In genomic region chr20:2114560-2114959, GRCh38 we compare ENCODE assay signal across 18 cellular contexts. TPM values are rescaled to one million over a fixed set of nuclear protein-coding genes. Genes with fewer than 3 reads are reported as not detected.
DNase-seq lines count a peak whose midpoint lies in the region; ATAC-seq and TF ChIP-seq lines count a peak whose summit lies in the region.
"Had no signal": no experiment of that assay in that cellular context is flagged by ENCODE, and none has a peak within 500 bp of the region (broad histone marks: within the 10 kb centered on the region; RNA-seq: fewer than 3 reads in every experiment).

No MANE protein-coding gene starts in this region.

- intact Hi-C loops in left ventricle myocardium superior (cut with micrococcal nuclease) (no loop called here), cardiac septum (cut with DNase I) (no loop called here), upper lobe of right lung (cut with DNase I) (no loop called here), sciatic nerve (cut with DNase I) (loop anchor here (10.0 kb wide), 1 partner anchor 330 kb away; no protein-coding TSS in a partner anchor)

- no peak for TF ChIP-seq CTCF in chondrocyte (IDR thresholded peaks at IDR 0.05)
- no peak for TF ChIP-seq CTCF in upper lobe of right lung (IDR thresholded peaks at IDR 0.05)

- H3K9ac ChIP-seq in muscle layer of colon (ENCODE audit: low read length) = no peak overlapping the region

- DNase-seq in left ventricle myocardium superior = no peak
- DNase-seq in cardiac septum (ENCODE audit: low spot score) = no peak
- DNase-seq in chondrocyte (ENCODE audit: low spot score) = no peak
- DNase-seq in upper lobe of right lung = no peak
- no peak for DNase-seq in ureter (ENCODE audit: low spot score)
- DNase-seq in sciatic nerve (ENCODE audit: low spot score) = no peak
- no peak for DNase-seq in NCI-H524 treated with DMSO at 0.1 percent for 48 hours (lab: John Stamatoyannopoulos, UW)
- DNase-seq: activated CD4-positive, CD25-positive, alpha-beta regulatory T cell treated with anti-CD3 and anti-CD28 coated beads, Interleukin-2, amount 50 U/mL, for 72 hours; activated CD8-positive, alpha-beta memory T cell treated with anti-CD3 and anti-CD28 coated beads, Interleukin-2, amount 10 ng/mL, durations not matched to agents 7 days and 5 days; activated effector memory CD4-positive, alpha-beta T cell treated with anti-CD3 and anti-CD28 coated beads, Interleukin-2, amount 50 U/mL, for 16 hours; DMS79 treated with DMSO at 0.1 percent for 48 hours; NCI-H774; posterior cingulate gyrus; stimulated activated CD4-positive, alpha-beta T cell treated with anti-CD3 and anti-CD28 coated beads, Interleukin-12 subunit alpha, Interleukin-12 subunit beta, amount 100 ng/mL, for 4 hours; T1000; upper lobe of left lung had no signal

- H3K4me1 Mint-ChIP-seq in chondrocyte (ENCODE audit: low read depth) = peaks cover 49% of the 10 kb centered on the region

- H3K9me3 ChIP-seq in muscle layer of colon (ENCODE audit: low read length) (no peaks in the 10 kb centered on the region), upper lobe of right lung (no peaks in the 10 kb centered on the region)
- H3K9me3 ChIP-seq: ascending aorta, upper lobe of left lung had no signal

- no peak overlapping the region for H3K4me3 Mint-ChIP-seq in chondrocyte (ENCODE audit: unreplicated experiment)
- H3K4me3 Mint-ChIP-seq: activated CD8-positive, alpha-beta memory T cell treated with anti-CD3 and anti-CD28 coated beads, Interleukin-2, amount 10 ng/mL, durations not matched to agents 7 days and 5 days had no signal

- H3K27me3 Mint-ChIP-seq in chondrocyte (ENCODE audit: low read depth) = no peaks in the 10 kb centered on the region
- H3K27me3 Mint-ChIP-seq: activated CD8-positive, alpha-beta memory T cell treated with anti-CD3 and anti-CD28 coated beads, Interleukin-2, amount 10 ng/mL, durations not matched to agents 7 days and 5 days had no signal

- H3K4me3 ChIP-seq in muscle layer of colon (ENCODE audit: low read depth in 1 of 2, low read length in 2 of 2) = no peak overlapping the region
- H3K4me3 ChIP-seq in upper lobe of right lung = no peak overlapping the region
- H3K4me3 ChIP-seq: ascending aorta, upper lobe of left lung had no signal

- H3K9me3 Mint-ChIP-seq in chondrocyte (ENCODE audit: low read depth) = no peaks in the 10 kb centered on the region

- H3K27me3 ChIP-seq in muscle layer of colon (ENCODE audit: control insufficient read depth in 1 of 2, insufficient read depth in 2 of 2, low read length in 2 of 2) (no peaks in the 10 kb centered on the region), upper lobe of right lung (no peaks in the 10 kb centered on the region)
- H3K27me3 ChIP-seq: ascending aorta, upper lobe of left lung had no signal

- peaks cover 80% of the 10 kb centered on the region for H3K4me1 ChIP-seq in muscle layer of colon (ENCODE audit: insufficient read depth, low read length)
- H3K4me1 ChIP-seq in upper lobe of right lung = peaks cover 46% of the 10 kb centered on the region

- peaks cover 25% of the 10 kb centered on the region for H3K36me3 ChIP-seq in muscle layer of colon (ENCODE audit: insufficient read depth, low read length)
- H3K36me3 ChIP-seq in upper lobe of right lung = peaks cover 29% of the 10 kb centered on the region

- peaks cover 22% of the 10 kb centered on the region for H3K36me3 Mint-ChIP-seq in chondrocyte (ENCODE audit: low read depth)

- peak overlapping the region; percentile 86 for H3K27ac Mint-ChIP-seq in chondrocyte (ENCODE audit: unreplicated experiment)
- H3K27ac Mint-ChIP-seq: activated CD8-positive, alpha-beta memory T cell treated with anti-CD3 and anti-CD28 coated beads, Interleukin-2, amount 10 ng/mL, durations not matched to agents 7 days and 5 days had no signal

- ATAC-seq in left ventricle myocardium superior = peak; percentile 6
- ATAC-seq in upper lobe of right lung = no peak
- ATAC-seq in sciatic nerve = no peak
- ATAC-seq: activated CD8-positive, alpha-beta memory T cell treated with anti-CD3 and anti-CD28 coated beads, Interleukin-2, amount 10 ng/mL, durations not matched to agents 7 days and 5 days had no signal

- peak overlapping the region; percentile 38 for H3K27ac ChIP-seq in muscle layer of colon (ENCODE audit: low read depth, low read length)
- H3K27ac ChIP-seq in upper lobe of right lung = peak overlapping the region; percentile 58
- H3K27ac ChIP-seq: ascending aorta had no signal

RNA-seq across cellular contexts. Expression of gene STK35, which starts 12.9 kb away (rescaled TPM):
- 15.9 TPM for total RNA-seq in left ventricle myocardium superior
- 18.2 TPM for total RNA-seq in cardiac septum
- total RNA-seq in chondrocyte = 13.7 to 16.0 TPM (median 14.5 TPM) in 3 replicates
- total RNA-seq in upper lobe of right lung = 13.0 TPM
- 21.2 TPM for total RNA-seq in ureter
- 10.2 TPM for total RNA-seq in sciatic nerve
